ENCODE assay signal across 16 cellular contexts in genomic region chr7:140160308-140160707, GRCh38. TPM values are rescaled to one million over a fixed set of nuclear protein-coding genes. Genes with fewer than 3 reads are reported as not detected.
A peak's percentile ranks its signal among the peaks of the same experiment; 100 is the strongest.
DNase-seq lines count a peak whose midpoint lies in the region; ATAC-seq, FAIRE-seq and TF ChIP-seq lines count a peak whose summit lies in the region.
"Had no signal": no experiment of that assay in that cellular context is flagged by ENCODE, and none has a peak within 500 bp of the region (broad histone marks: within the 10 kb centered on the region; RNA-seq: fewer than 3 reads in every experiment).

No MANE protein-coding gene starts in this region.

- 18 to 37% (median 30%) methylated on average over 2 of the region's 2 CpGs for WGBS in small intestine, 3 donors

- H3K4me1 Mint-ChIP-seq in activated naive CD4-positive, alpha-beta T cell treated with anti-CD3 and anti-CD28 coated beads, Interleukin-2, amount 10 ng/mL, durations not matched to agents 7 days and 5 days = peaks cover 53% of the 10 kb centered on the region
- H3K4me1 Mint-ChIP-seq in IgD-negative memory B cell = peaks cover 43 to 62% (median 52%) of the 10 kb centered on the region in 3 donors

- no peaks in the 10 kb centered on the region for H3K9me3 Mint-ChIP-seq in activated naive CD4-positive, alpha-beta T cell treated with anti-CD3 and anti-CD28 coated beads, Interleukin-2, amount 10 ng/mL, durations not matched to agents 7 days and 5 days
- H3K9me3 Mint-ChIP-seq in activated naive CD4-positive, alpha-beta T cell treated with anti-CD3 and anti-CD28 coated beads, Interleukin-2, amount 50 U/mL, for 72 hours = no peaks in the 10 kb centered on the region
- H3K9me3 Mint-ChIP-seq in IgD-negative memory B cell = no peaks in the 10 kb centered on the region

- no peaks in the 10 kb centered on the region for H3K27me3 Mint-ChIP-seq in activated naive CD4-positive, alpha-beta T cell treated with anti-CD3 and anti-CD28 coated beads, Interleukin-2, amount 10 ng/mL, durations not matched to agents 7 days and 5 days
- no peaks in the 10 kb centered on the region for H3K27me3 Mint-ChIP-seq in IgD-negative memory B cell

- H3K9ac ChIP-seq in iPS-18a (ENCODE audit: low read length) = peak overlapping the region; percentile 41
- H3K9ac ChIP-seq: KMS-11 had no signal

- H3K4me3 Mint-ChIP-seq in activated naive CD4-positive, alpha-beta T cell treated with anti-CD3 and anti-CD28 coated beads, Interleukin-2, amount 10 ng/mL, durations not matched to agents 7 days and 5 days = no peak overlapping the region
- H3K4me3 Mint-ChIP-seq in IgD-negative memory B cell = peak overlapping the region in 2 of 4 donors; percentile 23 to 29

- H3K36me3 ChIP-seq in iPS-18a (ENCODE audit: control insufficient read depth, low read depth, low read length) = no peaks in the 10 kb centered on the region
- H3K36me3 ChIP-seq in small intestine (ENCODE audit: control insufficient read depth in 2 of 2, insufficient read depth in 2 of 2, low read length in 2 of 2) = no peaks in the 10 kb centered on the region

- peaks cover 28% of the 10 kb centered on the region for H3K4me1 ChIP-seq in iPS-18a (ENCODE audit: control insufficient read depth, low read depth, low read length)
- H3K4me1 ChIP-seq in small intestine (ENCODE audit: control insufficient read depth in 2 of 2, insufficient read depth in 1 of 2, low read depth in 1 of 2, low read length in 1 of 2) = peaks cover 3 to 9% of the 10 kb centered on the region in 2 donors

- H3K27ac ChIP-seq in iPS-18a (ENCODE audit: low read length) (peak overlapping the region; percentile 71), small intestine (ENCODE audit: low read depth in 1 of 2, low read length in 1 of 2) (peak overlapping the region in 1 of 2 donors; percentile 3)
- H3K27ac ChIP-seq: esophagus muscularis mucosa, heart left ventricle, KMS-11, skin epidermis, VCaP had no signal

- peak overlapping the region; percentile 13 for H3K27ac Mint-ChIP-seq in activated naive CD4-positive, alpha-beta T cell treated with anti-CD3 and anti-CD28 coated beads, Interleukin-2, amount 10 ng/mL, durations not matched to agents 7 days and 5 days
- H3K27ac Mint-ChIP-seq in activated naive CD4-positive, alpha-beta T cell treated with anti-CD3 and anti-CD28 coated beads, Interleukin-2, amount 50 U/mL, for 72 hours = peak overlapping the region in 1 of 2 donors; percentile 81
- peak overlapping the region in 2 of 3 donors; percentile 16 to 56 for H3K27ac Mint-ChIP-seq in IgD-negative memory B cell

- no peak for FAIRE-seq in small intestine (lab: Jason Lieb, UNC)

- CTCF ChIA-PET in activated naive CD4-positive, alpha-beta T cell treated with anti-CD3 and anti-CD28 coated beads, Interleukin-2, amount 10 ng/mL, durations not matched to agents 7 days and 5 days (lab: Charles Lee) = no interaction called here

- DNase-seq in activated naive CD4-positive, alpha-beta T cell treated with anti-CD3 and anti-CD28 coated beads, Interleukin-2, amount 10 ng/mL, durations not matched to agents 7 days and 5 days = no peak
- no peak for DNase-seq in activated naive CD4-positive, alpha-beta T cell treated with anti-CD3 and anti-CD28 coated beads, Interleukin-2, amount 50 U/mL, for 72 hours (ENCODE audit: low spot score in 2 of 2)
- DNase-seq in small intestine (peak; percentile 29), GM10266 (ENCODE audit: extremely low spot score) (no peak)
- DNase-seq: heart left ventricle, NCI-H1417 treated with DMSO at 0.1 percent for 48 hours, NCI-H446, nucleus accumbens had no signal

- no peaks in the 10 kb centered on the region for H3K9me3 ChIP-seq in iPS-18a (ENCODE audit: control insufficient read depth, low read depth, low read length)
- H3K9me3 ChIP-seq in small intestine (ENCODE audit: control insufficient read depth, low read depth) = no peaks in the 10 kb centered on the region
- H3K9me3 ChIP-seq: esophagus muscularis mucosa, heart left ventricle had no signal

- peaks cover 12% of the 10 kb centered on the region for H3K36me3 Mint-ChIP-seq in activated naive CD4-positive, alpha-beta T cell treated with anti-CD3 and anti-CD28 coated beads, Interleukin-2, amount 10 ng/mL, durations not matched to agents 7 days and 5 days
- H3K36me3 Mint-ChIP-seq in activated naive CD4-positive, alpha-beta T cell treated with anti-CD3 and anti-CD28 coated beads, Interleukin-2, amount 50 U/mL, for 72 hours = peaks cover 7 to 11% of the 10 kb centered on the region in 2 donors
- H3K36me3 Mint-ChIP-seq in IgD-negative memory B cell = peaks cover 2% of the 10 kb centered on the region

- no peak for ATAC-seq in activated naive CD4-positive, alpha-beta T cell treated with anti-CD3 and anti-CD28 coated beads, Interleukin-2, amount 50 U/mL, for 72 hours
- ATAC-seq in HG03135 (IDR thresholded peaks at IDR 0.05; ENCODE audit: unreplicated experiment) (no peak), GM21390 (IDR thresholded peaks at IDR 0.05; ENCODE audit: unreplicated experiment) (no peak)

- peak overlapping the region; percentile 41 for H3K4me3 ChIP-seq in iPS-18a (ENCODE audit: low read length)
- no peak overlapping the region for H3K4me3 ChIP-seq in small intestine (ENCODE audit: low read depth in 1 of 2, low read length in 2 of 2)
- H3K4me3 ChIP-seq: esophagus muscularis mucosa, heart left ventricle, skin epidermis had no signal

- no peak for TF ChIP-seq CTCF in GM10266 (IDR thresholded peaks at IDR 0.05; ENCODE audit: control insufficient read depth, insufficient read depth, low read depth, missing control alignments)

- no peaks in the 10 kb centered on the region for H3K27me3 ChIP-seq in iPS-18a (ENCODE audit: control insufficient read depth, insufficient read depth, low read length)
- H3K27me3 ChIP-seq in small intestine (ENCODE audit: control insufficient read depth in 2 of 2, insufficient read depth in 2 of 2, low read length in 2 of 2) = no peaks in the 10 kb centered on the region
- H3K27me3 ChIP-seq: esophagus muscularis mucosa, heart left ventricle had no signal

RNA-seq across cellular contexts. Expression of gene KDM7A, which starts 16.5 kb away (rescaled TPM):
- 10 to 100 TPM; 28.4 to 38.6 TPM for total RNA-seq in activated naive CD4-positive, alpha-beta T cell treated with anti-CD3 and anti-CD28 coated beads, Interleukin-2, amount 50 U/mL, for 72 hours
- 3.8 TPM for polyA plus RNA-seq in IgD-negative memory B cell
- polyA plus RNA-seq in small intestine = 1 to 10 TPM; 6.2 to 9.2 (median 6.5) TPM
